Comparison of ENCODE assay signal across 27 cellular contexts in genomic region chr1:161799792-161800191, GRCh38.
"Had no signal": no experiment of that assay in that cellular context is flagged by ENCODE, and none has a peak within 500 bp of the region (broad histone marks: within the 10 kb centered on the region; RNA-seq: fewer than 3 reads in every experiment).

No MANE protein-coding gene starts in this region.

- ATAC-seq: left colon; left lung; lower lobe of right lung; naive thymus-derived CD8-positive, alpha-beta T cell; pancreas; right cardiac atrium; sciatic nerve; stimulated activated naive B cell treated with anti-CD40 and anti-IgM and Interleukin-4, amounts not matched to agents 10 μg/mL and 1 μg/mL and 100 μg/mL, for 72 hours had no signal

- H3K4me1 ChIP-seq: left lung, lower lobe of right lung, pancreas, prostate gland, uterus had no signal

- H3K27ac ChIP-seq: left lung, lower lobe of right lung, pancreas, prostate gland, skin epidermis, tibial nerve, uterus had no signal

- H3K27me3 Mint-ChIP-seq: naive thymus-derived CD8-positive, alpha-beta T cell; stimulated activated naive B cell treated with anti-CD40 and anti-IgM and Interleukin-4, amounts not matched to agents 10 μg/mL and 1 μg/mL and 100 μg/mL, for 72 hours; stimulated activated naive CD8-positive, alpha-beta T cell treated with anti-CD3 and anti-CD28 coated beads, Interleukin-15, Interleukin-2, amounts not matched to agents 100 ng/mL and 50 ng/mL, for 24 hours; type B pancreatic cell had no signal

- H3K36me3 ChIP-seq: uterus had no signal

- DNase-seq: kidney; left colon; left lung; lower lobe of right lung; mammary epithelial cell; mesenchymal stem cell; naive thymus-derived CD8-positive, alpha-beta T cell; nucleus accumbens; pancreas; posterior cingulate gyrus; retina; right cardiac atrium; stimulated activated CD4-positive, alpha-beta T cell treated with anti-CD3 and anti-CD28 coated beads, Interleukin-12 subunit alpha, Interleukin-12 subunit beta, amount 100 ng/mL, for 4 hours; stimulated activated CD4-positive, alpha-beta T cell treated with anti-CD3 and anti-CD28 coated beads, Interleukin-15, amount 100 ng/mL, for 24 hours; stimulated activated CD4-positive, alpha-beta T cell treated with anti-CD3 and anti-CD28 coated beads, Interleukin-2, amount 100 ng/mL, for 24 hours; stimulated activated CD4-positive, alpha-beta T cell treated with anti-CD3 and anti-CD28 coated beads, Interleukin-4, amount 100 ng/mL, for 1 hour; stimulated activated naive B cell treated with anti-CD40 and anti-IgM and Interleukin-4, amounts not matched to agents 10 μg/mL and 1 μg/mL and 100 μg/mL, for 72 hours; substantia nigra; uterus had no signal

- H3K4me3 ChIP-seq: left lung, lower lobe of right lung, pancreas, prostate gland, skin epidermis, tibial nerve, uterus had no signal

- H3K4me1 Mint-ChIP-seq: neural crest cell; stimulated activated naive B cell treated with anti-CD40 and anti-IgM and Interleukin-4, amounts not matched to agents 10 μg/mL and 1 μg/mL and 100 μg/mL, for 72 hours had no signal

- H3K9me3 ChIP-seq: left lung, lower lobe of right lung, pancreas, prostate gland, tibial nerve, uterus had no signal

- H3K4me3 Mint-ChIP-seq: naive thymus-derived CD8-positive, alpha-beta T cell; nephron; neural crest cell; stimulated activated naive B cell treated with anti-CD40 and anti-IgM and Interleukin-4, amounts not matched to agents 10 μg/mL and 1 μg/mL and 100 μg/mL, for 72 hours; stimulated activated naive CD8-positive, alpha-beta T cell treated with anti-CD3 and anti-CD28 coated beads, Interleukin-15, Interleukin-2, amounts not matched to agents 100 ng/mL and 50 ng/mL, for 24 hours; type B pancreatic cell had no signal

- H3K27ac Mint-ChIP-seq: nephron; stimulated activated naive B cell treated with anti-CD40 and anti-IgM and Interleukin-4, amounts not matched to agents 10 μg/mL and 1 μg/mL and 100 μg/mL, for 72 hours; stimulated activated naive CD8-positive, alpha-beta T cell treated with anti-CD3 and anti-CD28 coated beads, Interleukin-15, Interleukin-2, amounts not matched to agents 100 ng/mL and 50 ng/mL, for 24 hours; type B pancreatic cell had no signal

- H3K27me3 ChIP-seq: left lung, pancreas, tibial nerve, uterus had no signal
